In genomic region chr1:33162141-33162540, GRCh38 we compare ENCODE assay signal across 21 cellular contexts.
"Had no signal": no experiment of that assay in that cellular context is flagged by ENCODE, and none has a peak within 500 bp of the region (broad histone marks: within the 10 kb centered on the region; RNA-seq: fewer than 3 reads in every experiment).

No MANE protein-coding gene starts in this region.

- H3K27ac ChIP-seq: cardiac muscle cell, sigmoid colon, tibial artery, uterus, VCaP had no signal

- H3K27me3 Mint-ChIP-seq: activated naive CD4-positive, alpha-beta T cell treated with anti-CD3 and anti-CD28 coated beads, Interleukin-2, amount 50 U/mL, for 24 hours; naive B cell; stimulated activated naive B cell treated with anti-CD40 and anti-IgM and Interleukin-4, amounts not matched to agents 10 μg/mL and 1 μg/mL and 100 μg/mL, for 72 hours had no signal

- H3K27me3 ChIP-seq: cardiac muscle cell, heart left ventricle, sigmoid colon, tibial artery, uterus had no signal

- H3K9me3 ChIP-seq: heart left ventricle, mucosa of descending colon, sigmoid colon, tibial artery, uterus had no signal

- H3K4me3 Mint-ChIP-seq: activated naive CD4-positive, alpha-beta T cell treated with anti-CD3 and anti-CD28 coated beads, Interleukin-2, amount 50 U/mL, for 24 hours; activated T-cell treated with anti-CD3 and anti-CD28 coated beads, Interleukin-2, amount 50 U/mL, for 72 hours; immature natural killer cell; stimulated activated naive B cell treated with anti-CD40 and anti-IgM and Interleukin-4, amounts not matched to agents 10 μg/mL and 1 μg/mL and 100 μg/mL, for 72 hours had no signal

- H3K4me1 Mint-ChIP-seq: activated naive CD4-positive, alpha-beta T cell treated with anti-CD3 and anti-CD28 coated beads, Interleukin-2, amount 50 U/mL, for 24 hours; stimulated activated naive B cell treated with anti-CD40 and anti-IgM and Interleukin-4, amounts not matched to agents 10 μg/mL and 1 μg/mL and 100 μg/mL, for 72 hours had no signal

- H3K9me3 Mint-ChIP-seq: activated naive CD4-positive, alpha-beta T cell treated with anti-CD3 and anti-CD28 coated beads, Interleukin-2, amount 50 U/mL, for 24 hours; activated T-cell treated with anti-CD3 and anti-CD28 coated beads, Interleukin-2, amount 50 U/mL, for 72 hours; immature natural killer cell; naive B cell; stimulated activated naive B cell treated with anti-CD40 and anti-IgM and Interleukin-4, amounts not matched to agents 10 μg/mL and 1 μg/mL and 100 μg/mL, for 72 hours had no signal

- DNase-seq: activated CD4-positive, alpha-beta T cell treated with anti-CD3 and anti-CD28 coated beads, Interleukin-2, amount 50 U/mL, for 1 hour; activated CD4-positive, CD25-positive, alpha-beta regulatory T cell treated with anti-CD3 and anti-CD28 coated beads, Interleukin-2, amount 50 U/mL, for 72 hours; activated CD8-positive, alpha-beta memory T cell treated with anti-CD3 and anti-CD28 coated beads, Interleukin-2, amount 50 U/mL, for 4 hours; activated gamma-delta T cell; activated T-cell treated with anti-CD3 and anti-CD28 coated beads, Interleukin-2, amount 50 U/mL, for 72 hours; erythroblast; immature natural killer cell; kidney glomerular epithelial cell; left ventricle myocardium superior; mucosa of descending colon; naive B cell; sigmoid colon; stimulated activated CD4-positive, alpha-beta T cell treated with anti-CD3 and anti-CD28 coated beads, Interleukin-4, amount 100 ng/mL, for 4 hours; stimulated activated naive B cell treated with anti-CD40 and anti-IgM and Interleukin-4, amounts not matched to agents 10 μg/mL and 1 μg/mL and 100 μg/mL, for 72 hours; T-helper 2 cell; tibial artery; uterus had no signal

- H3K4me3 ChIP-seq: cardiac muscle cell, heart left ventricle, mucosa of descending colon, sigmoid colon, tibial artery, uterus had no signal

- H3K27ac Mint-ChIP-seq: activated naive CD4-positive, alpha-beta T cell treated with anti-CD3 and anti-CD28 coated beads, Interleukin-2, amount 50 U/mL, for 24 hours; activated T-cell treated with anti-CD3 and anti-CD28 coated beads, Interleukin-2, amount 50 U/mL, for 72 hours; stimulated activated naive B cell treated with anti-CD40 and anti-IgM and Interleukin-4, amounts not matched to agents 10 μg/mL and 1 μg/mL and 100 μg/mL, for 72 hours had no signal

- H3K36me3 ChIP-seq: cardiac muscle cell, uterus had no signal
